8 cellular contexts compared by ENCODE assay signal in genomic region chr21:16420086-16420724, GRCh38.
A peak's percentile ranks its signal among the peaks of the same experiment; 100 is the strongest.
DNase-seq lines count a peak whose midpoint lies in the region; ATAC-seq and TF ChIP-seq lines count a peak whose summit lies in the region.

No MANE protein-coding gene starts in this region.

- ATAC-seq in left lobe of liver (peak; percentile 41), GM19452 (IDR thresholded peaks at IDR 0.05; ENCODE audit: unreplicated experiment) (no peak)
- no peak for ATAC-seq in activated naive CD4-positive, alpha-beta T cell treated with anti-CD3 and anti-CD28 coated beads, Interleukin-2, amount 50 U/mL, for 72 hours

- POLR2A ChIA-PET in MCF 10A (lab: Yijun Ruan, JAX): interaction anchor here (0.6 kb wide), 1 partner anchor 146 kb away, joined by 3 read pairs; no protein-coding TSS in a partner anchor

- H3K4me1 Mint-ChIP-seq in MCF 10A (ENCODE audit: insufficient read depth, unreplicated experiment) (no peaks in the 10 kb centered on the region), type B pancreatic cell (ENCODE audit: unreplicated experiment) (peaks cover 30% of the 10 kb centered on the region), glutamatergic neuron (ENCODE audit: low read depth, unreplicated experiment) (peaks cover 13% of the 10 kb centered on the region)

- H3K36me3 Mint-ChIP-seq in MCF 10A (ENCODE audit: insufficient read depth, unreplicated experiment) (no peaks in the 10 kb centered on the region), type B pancreatic cell (peaks cover 5% of the 10 kb centered on the region), glutamatergic neuron (ENCODE audit: unreplicated experiment) (no peaks in the 10 kb centered on the region)
- no peaks in the 10 kb centered on the region for H3K36me3 Mint-ChIP-seq in activated naive CD4-positive, alpha-beta T cell treated with anti-CD3 and anti-CD28 coated beads, Interleukin-2, amount 50 U/mL, for 72 hours

- H3K9me3 Mint-ChIP-seq in MCF 10A (ENCODE audit: unreplicated experiment): no peaks in the 10 kb centered on the region
- H3K9me3 Mint-ChIP-seq in type B pancreatic cell: no peaks in the 10 kb centered on the region
- H3K9me3 Mint-ChIP-seq in glutamatergic neuron (ENCODE audit: unreplicated experiment): no peaks in the 10 kb centered on the region
- no peaks in the 10 kb centered on the region for H3K9me3 Mint-ChIP-seq in activated naive CD4-positive, alpha-beta T cell treated with anti-CD3 and anti-CD28 coated beads, Interleukin-2, amount 50 U/mL, for 72 hours

- DNase-seq in NCI-H1105 treated with DMSO at 0.1 percent for 48 hours (lab: John Stamatoyannopoulos, UW) (peak; percentile 86), MCF 10A (ENCODE audit: unreplicated experiment) (peak; percentile 47), left lobe of liver (ENCODE audit: low spot score) (peak; percentile 64), type B pancreatic cell (ENCODE audit: extremely low spot score, unreplicated experiment) (no peak), glutamatergic neuron (no peak), GM20000 (ENCODE audit: low spot score) (no peak)
- no peak for DNase-seq in activated naive CD4-positive, alpha-beta T cell treated with anti-CD3 and anti-CD28 coated beads, Interleukin-2, amount 50 U/mL, for 72 hours (ENCODE audit: low spot score in 2 of 2)

- intact Hi-C loops in MCF 10A (cut with micrococcal nuclease): no loop called here

- CTCF ChIA-PET in MCF 10A (lab: Yijun Ruan, JAX): interaction anchor here (0.6 kb wide), 1 partner anchor 36 kb away, joined by 3 read pairs; no protein-coding TSS in a partner anchor

- H3K4me3 Mint-ChIP-seq in MCF 10A (ENCODE audit: unreplicated experiment) (no peak overlapping the region), type B pancreatic cell (peak overlapping the region; percentile 85), glutamatergic neuron (ENCODE audit: unreplicated experiment) (no peak overlapping the region)

- no TSS peak for BruUV-seq in MCF 10A (replicated peaks; lab: Mats Ljungman, UMichigan)

- H3K27me3 Mint-ChIP-seq in MCF 10A (ENCODE audit: insufficient read depth, unreplicated experiment) (peaks cover 60% of the 10 kb centered on the region), type B pancreatic cell (no peaks in the 10 kb centered on the region), glutamatergic neuron (ENCODE audit: unreplicated experiment) (no peaks in the 10 kb centered on the region)

- H3K27ac Mint-ChIP-seq in MCF 10A (ENCODE audit: low read depth, unreplicated experiment): no peak overlapping the region
- peak overlapping the region; percentile 86 for H3K27ac Mint-ChIP-seq in type B pancreatic cell
- no peak overlapping the region for H3K27ac Mint-ChIP-seq in glutamatergic neuron (ENCODE audit: unreplicated experiment)
- H3K27ac Mint-ChIP-seq in activated naive CD4-positive, alpha-beta T cell treated with anti-CD3 and anti-CD28 coated beads, Interleukin-2, amount 50 U/mL, for 72 hours: no peak overlapping the region

- TF ChIP-seq CTCF in MCF 10A (IDR thresholded peaks at IDR 0.05; ENCODE audit: unreplicated experiment) (no peak), type B pancreatic cell (conservative IDR thresholded peaks at IDR 0.05) (no peak), glutamatergic neuron (IDR thresholded peaks at IDR 0.05; ENCODE audit: partially characterized antibody, unreplicated experiment) (no peak), GM20000 (IDR thresholded peaks at IDR 0.05; ENCODE audit: extremely low read depth, missing control alignments) (no peak)

Comparison
In these comparisons a context has a peak if more than half of its experiments do, and no peak if none do; other contexts are left out.
1. DNase-seq: peak in NCI-H1105 treated with DMSO at 0.1 percent for 48 hours (single experiment), MCF 10A (single experiment) and left lobe of liver (single experiment); none in type B pancreatic cell (single experiment), glutamatergic neuron (single experiment), GM20000 (single experiment) and activated naive CD4-positive, alpha-beta T cell treated with anti-CD3 and anti-CD28 coated beads, Interleukin-2, amount 50 U/mL, for 72 hours (0 of 2).